ENCODE assay signal across 24 cellular contexts in the genomic region with DNA sequence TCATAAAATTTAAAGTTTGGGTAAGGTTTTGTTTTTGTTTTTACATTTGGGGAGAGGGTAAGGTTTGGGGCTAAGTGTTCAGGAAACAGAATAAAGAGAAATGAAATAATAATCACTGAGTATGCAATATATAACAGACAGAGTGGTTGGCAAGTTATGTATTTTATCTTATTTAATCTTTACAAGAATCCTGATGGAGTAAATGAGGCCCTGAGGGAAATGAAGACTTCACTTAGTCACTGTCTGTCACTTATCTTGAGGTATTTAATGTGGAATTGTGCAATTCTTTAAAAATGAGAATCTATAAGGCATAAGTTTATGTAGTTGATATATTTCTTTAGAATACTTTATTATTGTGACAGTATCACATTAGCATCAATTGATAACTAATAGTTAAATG. TPM values are rescaled to one million over a fixed set of nuclear protein-coding genes. Genes with fewer than 3 reads are reported as not detected.
"Had no signal": no experiment of that assay in that cellular context is flagged by ENCODE, and none has a peak within 500 bp of the region (broad histone marks: within the 10 kb centered on the region; RNA-seq: fewer than 3 reads in every experiment).

No MANE protein-coding gene starts in this region.

- H3K4me1 Mint-ChIP-seq: activated CD4-positive, alpha-beta T cell treated with anti-CD3 and anti-CD28 coated beads for 36 hours; endodermal cell; WTC11 had no signal

- H3K36me3 Mint-ChIP-seq: activated naive CD8-positive, alpha-beta T cell; WTC11 had no signal

- H3K9me3 ChIP-seq: body of pancreas, colonic mucosa, transverse colon had no signal

- FAIRE-seq: frontal cortex, TTC549 had no signal

- ATAC-seq: activated CD4-positive, alpha-beta T cell treated with anti-CD3 and anti-CD28 coated beads for 36 hours; body of pancreas; left lobe of liver; stimulated activated naive CD8-positive, alpha-beta T cell treated with anti-CD3 and anti-CD28 coated beads, Interleukin-15, Interleukin-2, amounts not matched to agents 100 U/mL and 50 U/mL, for 24 hours had no signal

- H3K27me3 Mint-ChIP-seq: activated naive CD8-positive, alpha-beta T cell; progenitor cell of endocrine pancreas had no signal

- H3K4me3 Mint-ChIP-seq: activated CD4-positive, alpha-beta T cell treated with anti-CD3 and anti-CD28 coated beads for 36 hours; activated naive CD8-positive, alpha-beta T cell; activated T-helper 1 cell treated with anti-CD3 and anti-CD28 coated beads, Interleukin-12 subunit alpha, Interleukin-12 subunit beta, Interleukin-2, Interleukin-4 antibody, amounts not matched to agents 30 ng/mL and 10 ng/mL and 1 ng/mL, durations not matched to agents 14 hours and 24 hours and 36 hours; endodermal cell; nephron; T-helper 2 cell treated with Interferon-gamma antibody and Interleukin-4, amounts not matched to agents 5 μg/mL and 100 μg/mL, for 36 hours; WTC11 had no signal

- H3K4me1 ChIP-seq: body of pancreas, colonic mucosa had no signal

- DNase-seq: activated CD4-positive, alpha-beta T cell treated with anti-CD3 and anti-CD28 coated beads for 36 hours; activated CD4-positive, alpha-beta T cell treated with anti-CD3 and anti-CD28 coated beads, Interleukin-2, amount 50 U/mL, for 48 hours; activated gamma-delta T cell treated with Interleukin-2 at 50 U/mL for 16 hours; activated T-cell treated with anti-CD3 and anti-CD28 coated beads for 4 hours; amniotic stem cell; body of pancreas; central memory CD4-positive, alpha-beta T cell; colonic mucosa; midbrain; nucleus accumbens; stimulated activated naive CD8-positive, alpha-beta T cell treated with anti-CD3 and anti-CD28 coated beads, Interleukin-15, Interleukin-2, amounts not matched to agents 100 U/mL and 50 U/mL, for 24 hours; transverse colon had no signal

- H3K27me3 ChIP-seq: body of pancreas, colonic mucosa, transverse colon had no signal

- H3K4me3 ChIP-seq: body of pancreas, colonic mucosa, lung, transverse colon had no signal

- H3K9me3 Mint-ChIP-seq: activated T-helper 1 cell treated with anti-CD3 and anti-CD28 coated beads, Interleukin-12 subunit alpha, Interleukin-12 subunit beta, Interleukin-2, Interleukin-4 antibody, amounts not matched to agents 30 ng/mL and 10 ng/mL and 1 ng/mL, durations not matched to agents 14 hours and 24 hours and 36 hours; endodermal cell; nephron; T-helper 2 cell treated with Interferon-gamma antibody and Interleukin-4, amounts not matched to agents 5 μg/mL and 100 μg/mL, for 36 hours; WTC11 had no signal

- H3K27ac Mint-ChIP-seq: activated CD4-positive, alpha-beta T cell treated with anti-CD3 and anti-CD28 coated beads for 36 hours; activated naive CD8-positive, alpha-beta T cell; activated T-helper 1 cell treated with anti-CD3 and anti-CD28 coated beads, Interleukin-12 subunit alpha, Interleukin-12 subunit beta, Interleukin-2, Interleukin-4 antibody, amounts not matched to agents 30 ng/mL and 10 ng/mL and 1 ng/mL, durations not matched to agents 14 hours and 24 hours and 36 hours; endodermal cell; nephron; progenitor cell of endocrine pancreas; T-helper 2 cell treated with Interferon-gamma antibody and Interleukin-4, amounts not matched to agents 5 μg/mL and 100 μg/mL, for 36 hours; WTC11 had no signal

- H3K36me3 ChIP-seq: colonic mucosa, transverse colon had no signal

- H3K27ac ChIP-seq: body of pancreas, colonic mucosa, transverse colon had no signal

RNA-seq across cellular contexts. Expression of a gene that starts 48.1 kb away (rescaled TPM):
- total RNA-seq: activated CD4-positive, alpha-beta T cell treated with anti-CD3 and anti-CD28 coated beads for 36 hours; activated T-helper 1 cell treated with anti-CD3 and anti-CD28 coated beads, Interleukin-12 subunit alpha, Interleukin-12 subunit beta, Interleukin-2, Interleukin-4 antibody, amounts not matched to agents 30 ng/mL and 10 ng/mL and 1 ng/mL, durations not matched to agents 14 hours and 24 hours and 36 hours; epithelial cell of proximal tubule; progenitor cell of endocrine pancreas had no signal
